9 cellular contexts compared by ENCODE assay signal in the genomic region with DNA sequence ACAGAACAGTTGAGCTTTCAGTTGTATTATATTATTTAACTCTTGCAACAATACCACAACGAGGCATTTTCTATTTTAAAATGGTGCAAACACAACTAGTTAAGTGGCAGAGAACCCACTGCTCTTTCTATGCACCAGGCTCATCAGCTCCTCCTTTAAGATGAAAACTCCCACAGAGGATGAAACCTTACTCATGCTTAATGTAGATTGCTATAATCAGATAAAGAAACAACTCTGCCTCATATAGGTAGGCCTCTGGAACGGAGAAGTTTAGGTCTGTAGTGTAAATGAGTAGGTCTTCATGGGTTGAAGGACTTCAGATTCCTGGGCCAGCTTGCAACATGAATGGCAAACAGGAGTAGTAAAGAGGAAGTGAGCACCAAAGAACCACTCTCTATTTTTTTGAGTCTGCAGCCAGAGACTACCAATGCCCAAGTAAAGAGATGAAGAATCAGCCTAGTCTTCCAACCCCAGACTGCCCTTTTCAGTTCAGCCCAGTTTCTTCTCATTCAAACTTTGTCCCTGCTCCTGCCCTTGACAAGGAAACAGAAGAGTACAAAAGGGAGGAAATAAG. TPM values are rescaled to one million over a fixed set of nuclear protein-coding genes. Genes with fewer than 3 reads are reported as not detected.
A peak's percentile ranks its signal among the peaks of the same experiment; 100 is the strongest.
DNase-seq lines count a peak whose midpoint lies in the region; ATAC-seq, FAIRE-seq and TF ChIP-seq lines count a peak whose summit lies in the region.
"Had no signal": no experiment of that assay in that cellular context is flagged by ENCODE, and none has a peak within 500 bp of the region (broad histone marks: within the 10 kb centered on the region; RNA-seq: fewer than 3 reads in every experiment).

No MANE protein-coding gene starts in this region.

- TF ChIP-seq CTCF in lower lobe of right lung (IDR thresholded peaks at IDR 0.05) = no peak

- H3K4me3 Mint-ChIP-seq in activated CD4-positive, alpha-beta memory T cell treated with anti-CD3 and anti-CD28 coated beads, Interleukin-2, amount 10 ng/mL, durations not matched to agents 7 days and 5 days = no peak overlapping the region

- ATAC-seq in GM19467 (IDR thresholded peaks at IDR 0.05; ENCODE audit: unreplicated experiment) = peak; percentile 81
- ATAC-seq in HG03159 (IDR thresholded peaks at IDR 0.05; ENCODE audit: unreplicated experiment) = peak; percentile 79
- no peak for ATAC-seq in HG03439 (IDR thresholded peaks at IDR 0.05; ENCODE audit: unreplicated experiment)
- ATAC-seq in lower lobe of right lung = no peak

- CTCF ChIA-PET in activated CD4-positive, alpha-beta memory T cell treated with anti-CD3 and anti-CD28 coated beads, Interleukin-2, amount 10 ng/mL, durations not matched to agents 7 days and 5 days (lab: Charles Lee) = interaction anchor here (1.3 kb wide), 1 partner anchor 13 kb away, joined by 4 read pairs; no protein-coding TSS in a partner anchor

- no peak overlapping the region for H3K4me3 ChIP-seq in lower lobe of right lung

- FAIRE-seq in GM12892 (lab: Jason Lieb, UNC) (peak; percentile 75), frontal cortex (lab: Jason Lieb, UNC) (no peak)

- POLR2A ChIA-PET in activated CD4-positive, alpha-beta memory T cell treated with anti-CD3 and anti-CD28 coated beads, Interleukin-2, amount 10 ng/mL, durations not matched to agents 7 days and 5 days (lab: Charles Lee) = interaction anchor here (0.8 to 1.2 kb wide), 2 partner anchors 33 to 34 kb away, joined by 3 to 4 read pairs; a partner anchor contains a TSS

- intact Hi-C loops in lower lobe of right lung (cut with DNase I) = no loop called here

- no peaks in the 10 kb centered on the region for H3K27me3 ChIP-seq in lower lobe of right lung (ENCODE audit: low read depth)

- H3K36me3 Mint-ChIP-seq in activated CD4-positive, alpha-beta memory T cell treated with anti-CD3 and anti-CD28 coated beads, Interleukin-2, amount 10 ng/mL, durations not matched to agents 7 days and 5 days (ENCODE audit: low read depth) = peaks cover 71% of the 10 kb centered on the region

- no peak for TF ChIP-seq POLR2A in GM12892 (IDR thresholded peaks at IDR 0.05; ENCODE audit: low read depth, low read length)

- no peaks in the 10 kb centered on the region for H3K27me3 Mint-ChIP-seq in activated CD4-positive, alpha-beta memory T cell treated with anti-CD3 and anti-CD28 coated beads, Interleukin-2, amount 10 ng/mL, durations not matched to agents 7 days and 5 days

- H3K9me3 Mint-ChIP-seq in activated CD4-positive, alpha-beta memory T cell treated with anti-CD3 and anti-CD28 coated beads, Interleukin-2, amount 10 ng/mL, durations not matched to agents 7 days and 5 days = peaks cover 4% of the 10 kb centered on the region

- H3K4me1 Mint-ChIP-seq in activated CD4-positive, alpha-beta memory T cell treated with anti-CD3 and anti-CD28 coated beads, Interleukin-2, amount 10 ng/mL, durations not matched to agents 7 days and 5 days = peaks cover 35% of the 10 kb centered on the region

- H3K9me3 ChIP-seq in lower lobe of right lung = peaks cover 7% of the 10 kb centered on the region

- H3K27ac Mint-ChIP-seq in activated CD4-positive, alpha-beta memory T cell treated with anti-CD3 and anti-CD28 coated beads, Interleukin-2, amount 10 ng/mL, durations not matched to agents 7 days and 5 days = peak overlapping the region; percentile 16

- H3K36me3 ChIP-seq in lower lobe of right lung = no peaks in the 10 kb centered on the region

- no peak overlapping the region for H3K27ac ChIP-seq in lower lobe of right lung

- no peak for DNase-seq in GM12892 (ENCODE audit: insufficient read length)
- DNase-seq in activated CD4-positive, alpha-beta memory T cell treated with anti-CD3 and anti-CD28 coated beads, Interleukin-2, amount 10 ng/mL, durations not matched to agents 7 days and 5 days = no peak
- DNase-seq in frontal cortex (ENCODE audit: low spot score in 2 of 2) = no peak
- no peak for DNase-seq in ureter (ENCODE audit: low spot score)
- no peak for DNase-seq in lower lobe of right lung
- DNase-seq: EL had no signal

- H3K4me1 ChIP-seq in lower lobe of right lung = no peaks in the 10 kb centered on the region

RNA-seq across cellular contexts. Expression of a gene that starts 33.9 kb away (rescaled TPM):
- polyA plus RNA-seq in GM12892 (2012; ENCODE audit: missing spikeins) = 6.1 TPM
- total RNA-seq in activated CD4-positive, alpha-beta memory T cell treated with anti-CD3 and anti-CD28 coated beads, Interleukin-2, amount 10 ng/mL, durations not matched to agents 7 days and 5 days = 10 to 100 TPM; 14.8 to 15.6 TPM
- total RNA-seq in frontal cortex = 0.41 TPM
- total RNA-seq in ureter = 4.1 TPM
- 13.5 TPM for total RNA-seq in lower lobe of right lung

Comparison
In these comparisons a context has a peak if more than half of its experiments do, and no peak if none do; other contexts are left out.
1. ATAC-seq: peak in GM19467 (single experiment) and HG03159 (single experiment); none in HG03439 (single experiment) and lower lobe of right lung (0 of 2).